ENCODE assay signal across 12 cellular contexts in genomic region chr6:30735668-30736314, GRCh38. TPM values are rescaled to one million over a fixed set of nuclear protein-coding genes. Genes with fewer than 3 reads are reported as not detected.
DNase-seq lines count a peak whose midpoint lies in the region; ATAC-seq and TF ChIP-seq lines count a peak whose summit lies in the region.
"Had no signal": no experiment of that assay in that cellular context is flagged by ENCODE, and none has a peak within 500 bp of the region (broad histone marks: within the 10 kb centered on the region; RNA-seq: fewer than 3 reads in every experiment).

No MANE protein-coding gene starts in this region.

- H3K27me3 Mint-ChIP-seq in CD8-positive, alpha-beta memory T cell = no peaks in the 10 kb centered on the region
- H3K27me3 Mint-ChIP-seq in memory B cell = no peaks in the 10 kb centered on the region

- H3K27ac ChIP-seq in CD8-positive, alpha-beta memory T cell (ENCODE audit: low read depth, low read length) = no peak overlapping the region
- peak overlapping the region; percentile 41 for H3K27ac ChIP-seq in OCI-LY3 (ENCODE audit: low read length)
- peak overlapping the region in 1 of 3 donors; percentile 10 for H3K27ac ChIP-seq in thyroid gland
- H3K27ac ChIP-seq: brain microvascular endothelial cell, sigmoid colon had no signal

- H3K4me3 ChIP-seq in CD8-positive, alpha-beta memory T cell (ENCODE audit: low read length) = no peak overlapping the region
- H3K4me3 ChIP-seq in OCI-LY3 (ENCODE audit: low read length) (no peak overlapping the region), thyroid gland (replicated peaks in 1 of 3) (no peak overlapping the region)
- H3K4me3 ChIP-seq: sigmoid colon had no signal

- peaks cover 18% of the 10 kb centered on the region for H3K36me3 ChIP-seq in CD8-positive, alpha-beta memory T cell (ENCODE audit: insufficient read depth, low read length)
- H3K36me3 ChIP-seq in OCI-LY3 (replicated peaks; ENCODE audit: low read depth, low read length) = peaks cover 29% of the 10 kb centered on the region
- H3K36me3 ChIP-seq in thyroid gland = peaks cover 54 to 66% of the 10 kb centered on the region in 2 donors

- intact Hi-C loops in sciatic nerve (cut with DNase I) (no loop called here), thyroid gland (cut with DNase I) (no loop called here)

- H3K9me3 ChIP-seq in CD8-positive, alpha-beta memory T cell (ENCODE audit: low read length) = no peaks in the 10 kb centered on the region
- H3K9me3 ChIP-seq in OCI-LY3 (ENCODE audit: insufficient read depth, low read length) (no peaks in the 10 kb centered on the region), thyroid gland (no peaks in the 10 kb centered on the region)
- H3K9me3 ChIP-seq: sigmoid colon had no signal

- peaks cover 3% of the 10 kb centered on the region; the same call in 1 of the 2 replicates for H4K20me1 ChIP-seq in OCI-LY3 (ENCODE audit: insufficient read depth, low read length)

- no peak for DNase-seq in CD8-positive, alpha-beta memory T cell
- peak; percentile 41 for DNase-seq in GM20000 (ENCODE audit: low spot score)
- DNase-seq in memory B cell (ENCODE audit: low spot score in 2 of 2) = peak in 1 of 2 donors; percentile 28
- no peak for DNase-seq in sciatic nerve (ENCODE audit: low spot score)
- DNase-seq in NCI-H524 treated with DMSO at 0.1 percent for 48 hours (lab: John Stamatoyannopoulos, UW) = no peak
- no peak for DNase-seq in hippocampal formation (lab: John Stamatoyannopoulos, UW)
- DNase-seq in thyroid gland = no peak
- DNase-seq: brain microvascular endothelial cell, NCI-H1417, sigmoid colon had no signal

- H3K27ac Mint-ChIP-seq in CD8-positive, alpha-beta memory T cell = peak overlapping the region in 6 of 8 donors; percentile 46 to 91 (median 78)
- H3K27ac Mint-ChIP-seq in memory B cell = peak overlapping the region; percentile 85

- no peaks in the 10 kb centered on the region for H3K79me2 ChIP-seq in OCI-LY3 (ENCODE audit: low read length)

- H3K4me3 Mint-ChIP-seq in CD8-positive, alpha-beta memory T cell = peak overlapping the region in 6 of 7 donors; percentile 45 to 93 (median 78)
- peak overlapping the region; percentile 77 for H3K4me3 Mint-ChIP-seq in memory B cell

- no peak overlapping the region for H3K9ac ChIP-seq in OCI-LY3 (ENCODE audit: low read length)

- peaks cover 64% of the 10 kb centered on the region for H3K4me1 ChIP-seq in CD8-positive, alpha-beta memory T cell (ENCODE audit: insufficient read depth, low read length)
- peaks cover 34% of the 10 kb centered on the region for H3K4me1 ChIP-seq in OCI-LY3 (ENCODE audit: low read length)
- peaks cover 3 to 18% of the 10 kb centered on the region in 2 donors for H3K4me1 ChIP-seq in thyroid gland

- H3K4me1 Mint-ChIP-seq in CD8-positive, alpha-beta memory T cell = peaks cover 52 to 72% (median 66%) of the 10 kb centered on the region in 3 donors
- H3K4me1 Mint-ChIP-seq in memory B cell = peaks cover 29% of the 10 kb centered on the region

- H2AFZ ChIP-seq in OCI-LY3 (ENCODE audit: low read depth, low read length) = no peak overlapping the region

- no peak for TF ChIP-seq POLR2A in thyroid gland (IDR thresholded peaks at IDR 0.05)

- no peak for TF ChIP-seq CTCF in GM20000 (IDR thresholded peaks at IDR 0.05; ENCODE audit: extremely low read depth, missing control alignments)
- no peak for TF ChIP-seq CTCF in OCI-LY3 (IDR thresholded peaks at IDR 0.05; ENCODE audit: low read depth, low read length)
- TF ChIP-seq CTCF in thyroid gland (IDR thresholded peaks at IDR 0.05) = no peak

- CTCF ChIA-PET in CD8-positive, alpha-beta memory T cell (lab: Charles Lee) = interaction anchor here (1.1 to 4.3 kb wide), 6 partner anchors 8 to 194 kb away, joined by 5 to 29 read pairs (median 6); partner anchors contain the start of gene IER3

- ATAC-seq in memory B cell (ENCODE audit: low read depth) (peak; percentile 76), sciatic nerve (no peak)
- ATAC-seq: SK-N-SH treated with all-trans-retinoic acid at 6 μM for 48 hours had no signal

- POLR2A ChIA-PET in CD8-positive, alpha-beta memory T cell (lab: Charles Lee) = interaction anchor here (1.2 to 1.6 kb wide), 2 partner anchors 56 to 118 kb away, joined by 5 to 6 read pairs; partner anchors contain the start of genes MRPS18B and PPP1R10

- WGBS in thyroid gland, 2 donors = 76 to 83% methylated on average over 8 of the region's 8 CpGs

- peaks cover 0 to 4% (median 0%) of the 10 kb centered on the region in 5 donors for H3K9me3 Mint-ChIP-seq in CD8-positive, alpha-beta memory T cell
- no peaks in the 10 kb centered on the region for H3K9me3 Mint-ChIP-seq in memory B cell

- no peaks in the 10 kb centered on the region for H3K27me3 ChIP-seq in CD8-positive, alpha-beta memory T cell (ENCODE audit: insufficient read depth, low read length, poor library complexity, severe bottlenecking)
- H3K27me3 ChIP-seq in OCI-LY3 (ENCODE audit: low read depth, low read length) (no peaks in the 10 kb centered on the region), thyroid gland (no peaks in the 10 kb centered on the region)
- H3K27me3 ChIP-seq: brain microvascular endothelial cell, sigmoid colon had no signal

- peak overlapping the region; percentile 30; the same call in 1 of the 2 replicates for H3K4me2 ChIP-seq in OCI-LY3 (ENCODE audit: low read length)

- H3K36me3 Mint-ChIP-seq in CD8-positive, alpha-beta memory T cell = peaks cover 16 to 64% (median 18%) of the 10 kb centered on the region in 3 donors
- peaks cover 6% of the 10 kb centered on the region for H3K36me3 Mint-ChIP-seq in memory B cell

RNA-seq across cellular contexts. Expression of gene FLOT1, which starts 6.7 kb away (rescaled TPM):
- 100 to 1,000 TPM; 154 to 155 TPM for total RNA-seq in CD8-positive, alpha-beta memory T cell
- 104 TPM for polyA plus RNA-seq in CD8-positive, alpha-beta memory T cell
- total RNA-seq in sciatic nerve (172 TPM), thyroid gland (100 to 1,000 TPM; 134 to 160 (median 144) TPM)

RNA-seq across cellular contexts. Expression of gene IER3, which starts 8.6 kb away (rescaled TPM):
- total RNA-seq in CD8-positive, alpha-beta memory T cell = 100 to 1,000 TPM; 267 to 294 TPM
- 0.58 TPM for polyA plus RNA-seq in CD8-positive, alpha-beta memory T cell
- total RNA-seq in sciatic nerve = 40.7 TPM
- 10 to 100 TPM in 2 of 4 donors, 1 to 10 TPM in 2; 9.3 to 19.1 (median 13.6) TPM for total RNA-seq in thyroid gland

RNA-seq across cellular contexts. Expression of gene TUBB, which starts 15.6 kb away (rescaled TPM):
- 1,000 to 10,000 TPM; 1,610 to 1,639 TPM for total RNA-seq in CD8-positive, alpha-beta memory T cell
- polyA plus RNA-seq in CD8-positive, alpha-beta memory T cell = 136 TPM
- 292 TPM for total RNA-seq in sciatic nerve
- total RNA-seq in thyroid gland = 100 to 1,000 TPM; 162 to 441 (median 269) TPM

RNA-seq across cellular contexts. Expression of gene MDC1, which starts 18.7 kb away (rescaled TPM):
- total RNA-seq in CD8-positive, alpha-beta memory T cell = 10 to 100 TPM; 59.4 to 71.1 TPM
- polyA plus RNA-seq in CD8-positive, alpha-beta memory T cell = 6.4 TPM
- total RNA-seq in sciatic nerve (43.2 TPM), thyroid gland (10 to 100 TPM; 15.3 to 27.2 (median 20.2) TPM)

RNA-seq across cellular contexts. Expression of gene NRM, which starts 45.0 kb away (rescaled TPM):
- total RNA-seq in CD8-positive, alpha-beta memory T cell = 10 to 100 TPM; 28.1 to 29.2 TPM
- 11.7 TPM for polyA plus RNA-seq in CD8-positive, alpha-beta memory T cell
- total RNA-seq in sciatic nerve = 11.0 TPM
- total RNA-seq in thyroid gland = 1 to 10 TPM; 3.5 to 8.3 (median 5.7) TPM
